5 cellular contexts compared by ENCODE assay signal in genomic region chr7:20302300-20302699, GRCh38. TPM values are rescaled to one million over a fixed set of nuclear protein-coding genes. Genes with fewer than 3 reads are reported as not detected.
"Had no signal": no experiment of that assay in that cellular context is flagged by ENCODE, and none has a peak within 500 bp of the region (broad histone marks: within the 10 kb centered on the region; RNA-seq: fewer than 3 reads in every experiment).

No MANE protein-coding gene starts in this region.

RNA-seq across cellular contexts. Expression of gene ITGB8, which starts 28.4 kb away (rescaled TPM):
- total RNA-seq: activated CD4-positive, alpha-beta memory T cell treated with anti-CD3 and anti-CD28 coated beads for 36 hours; activated CD4-positive, alpha-beta T cell treated with anti-CD3 and anti-CD28 coated beads, Interleukin-2, amount 10 ng/mL, durations not matched to agents 24 days and 14 days; activated CD8-positive, alpha-beta T cell treated with anti-CD3 and anti-CD28 coated beads, Interleukin-2, amount 10 ng/mL, durations not matched to agents 7 days and 5 days; activated naive CD4-positive, alpha-beta T cell treated with anti-CD3 and anti-CD28 coated beads for 36 hours; activated naive CD8-positive, alpha-beta T cell treated with anti-CD3 and anti-CD28 coated beads for 36 hours had no signal
